ENCODE assay signal across 10 cellular contexts in genomic region chrX:24506082-24506481, GRCh38. TPM values are rescaled to one million over a fixed set of nuclear protein-coding genes. Genes with fewer than 3 reads are reported as not detected.
DNase-seq lines count a peak whose midpoint lies in the region; ATAC-seq, FAIRE-seq and TF ChIP-seq lines count a peak whose summit lies in the region.
"Had no signal": no experiment of that assay in that cellular context is flagged by ENCODE, and none has a peak within 500 bp of the region (broad histone marks: within the 10 kb centered on the region; RNA-seq: fewer than 3 reads in every experiment).

No MANE protein-coding gene starts in this region.

- no peaks in the 10 kb centered on the region for H3K79me2 ChIP-seq in K562 (ENCODE audit: control insufficient read depth, insufficient read depth, low read length)

- H3K36me3 ChIP-seq in K562 (ENCODE audit: control insufficient read depth, insufficient read depth, low read length) (no peaks in the 10 kb centered on the region), ovary (no peaks in the 10 kb centered on the region), endodermal cell (ENCODE audit: control insufficient read depth, insufficient read depth, low read length) (no peaks in the 10 kb centered on the region)

- no peak overlapping the region for H3K27ac Mint-ChIP-seq in endodermal cell

- POLR2A ChIA-PET in K562 (lab: Yijun Ruan, JAX) = interaction anchor here (0.6 kb wide), 1 partner anchor 31 kb away, joined by 3 read pairs; no protein-coding TSS in a partner anchor

- H3K4me3 Mint-ChIP-seq in endodermal cell = no peak overlapping the region

- no peaks in the 10 kb centered on the region for H3K9me3 ChIP-seq in K562 (replicated peaks; ENCODE audit: control insufficient read depth, insufficient read depth, low read depth, low read length)
- H3K9me3 ChIP-seq in ovary = no peaks in the 10 kb centered on the region
- no peaks in the 10 kb centered on the region for H3K9me3 ChIP-seq in endodermal cell (ENCODE audit: control insufficient read depth, low read length)

- CTCF ChIA-PET in K562 (lab: Yijun Ruan, JAX; ENCODE audit: low intra/inter-chr PET ratio) = no interaction called here

- H3K27me3 Mint-ChIP-seq in endodermal cell (ENCODE audit: insufficient read depth) = no peaks in the 10 kb centered on the region

- no peak overlapping the region for H3K4me2 ChIP-seq in K562 (ENCODE audit: insufficient read depth, low read length)

- peaks cover 4% of the 10 kb centered on the region for H3K4me1 Mint-ChIP-seq in endodermal cell

- DNase-seq in AG08395 (ENCODE audit: low spot score) = peak; percentile 31
- peak; percentile 46 for DNase-seq in HK-2 (ENCODE audit: unreplicated experiment)
- peak in 1 of 4 experiments; percentile 3 for DNase-seq in K562 (ENCODE audit: extremely low read depth in 1 of 4, low spot score in 3 of 4)
- no peak for DNase-seq in ovary
- no peak for DNase-seq in endodermal cell
- no peak for DNase-seq in NCI-H146 treated with DMSO at 0.1 percent for 48 hours (lab: John Stamatoyannopoulos, UW; ENCODE audit: unreplicated experiment)
- no peak for DNase-seq in SHP77 treated with DMSO at 0.1 percent for 48 hours (lab: John Stamatoyannopoulos, UW)
- DNase-seq: DMS53 had no signal

- intact Hi-C loops in K562 (cut with micrococcal nuclease) = no loop called here
- intact Hi-C loops in ovary (cut with DNase I) = no loop called here

- no peak for TF ChIP-seq CTCF in K562 (IDR thresholded peaks at IDR 0.05 in 2 of 3, conservative IDR thresholded peaks at IDR 0.05 in 1 of 3; ENCODE audit: insufficient read depth in 2 of 3, low read depth in 1 of 3, low read length in 3 of 3)
- no peak for TF ChIP-seq CTCF in ovary (IDR thresholded peaks at IDR 0.05)
- no peak for TF ChIP-seq CTCF in endodermal cell (conservative IDR thresholded peaks at IDR 0.05)

- H4K20me1 ChIP-seq in K562 (replicated peaks; ENCODE audit: control insufficient read depth, insufficient read depth, low read length) = no peaks in the 10 kb centered on the region

- TF ChIP-seq RAD21 in K562 (CRISPR knock-in tag; conservative IDR thresholded peaks at IDR 0.05 in 1 of 2, IDR thresholded peaks at IDR 0.05 in 1 of 2) = no peak

- no peaks in the 10 kb centered on the region for H3K9me1 ChIP-seq in K562 (ENCODE audit: control insufficient read depth, insufficient read depth, low read length)

- H2AFZ ChIP-seq in K562 (ENCODE audit: low read depth, low read length) = no peak overlapping the region

- H3K4me3 ChIP-seq in K562 (no peak overlapping the region), ovary (no peak overlapping the region), endodermal cell (ENCODE audit: low read length) (no peak overlapping the region)

- H3K9me3 Mint-ChIP-seq in endodermal cell = no peaks in the 10 kb centered on the region

- H3K9ac ChIP-seq in K562 (ENCODE audit: insufficient read depth in 1 of 2, low read depth in 2 of 2, low read length in 2 of 2) (no peak overlapping the region), endodermal cell (ENCODE audit: extremely low read depth, low read length, poor library complexity, severe bottlenecking) (no peak overlapping the region)

- ATAC-seq in GM18858 (IDR thresholded peaks at IDR 0.05; ENCODE audit: unreplicated experiment) (peak; percentile 68), K562 (no peak)

- H3K36me3 Mint-ChIP-seq in endodermal cell (ENCODE audit: low read depth) = peaks cover 17% of the 10 kb centered on the region

- BruUV-seq in K562 (replicated peaks; lab: Mats Ljungman, UMichigan) = no TSS peak

- WGBS in K562 (ENCODE audit: insufficient coverage, low coverage, missing lambda C conversion rate) = 0% methylated on average over 1 of the region's 1 CpG
- WGBS in ovary, 3 donors = 79 to 88% (median 81%) methylated on average over 1 of the region's 1 CpG
- WGBS in endodermal cell (ENCODE audit: insufficient coverage in 1 of 2, insufficient read length in 1 of 2), 2 experiments = 96% methylated on average over 1 of the region's 1 CpG; no CpG with 5 or more reads in 1 of the 2 experiments

- no peak for FAIRE-seq in K562 (lab: Jason Lieb, UNC)

- H3K4me1 ChIP-seq in K562 (replicated peaks in 1 of 2; ENCODE audit: control insufficient read depth in 2 of 2, insufficient read depth in 2 of 2, low read length in 2 of 2) = no peaks in the 10 kb centered on the region
- H3K4me1 ChIP-seq in ovary (ENCODE audit: insufficient read depth) = no peaks in the 10 kb centered on the region
- H3K4me1 ChIP-seq in endodermal cell (ENCODE audit: control insufficient read depth, insufficient read depth, low read length) = no peaks in the 10 kb centered on the region

- TF ChIP-seq POLR2A in K562 (conservative IDR thresholded peaks at IDR 0.05) (no peak), ovary (IDR thresholded peaks at IDR 0.05) (no peak)

- no peak for TF ChIP-seq EP300 in K562 (IDR thresholded peaks at IDR 0.05; ENCODE audit: low read length)
- TF ChIP-seq EP300 in ovary (IDR thresholded peaks at IDR 0.05) = no peak

- H3K27ac ChIP-seq in K562 (ENCODE audit: extremely low read depth, low read depth, low read length) = no peak overlapping the region
- H3K27ac ChIP-seq in ovary = no peak overlapping the region
- H3K27ac ChIP-seq in endodermal cell (ENCODE audit: low read depth, low read length) = no peak overlapping the region
- H3K27ac ChIP-seq: HL-60 had no signal

- in situ Hi-C loops in K562 (cut with MboI) = no loop called here

- H3K27me3 ChIP-seq in K562 (ENCODE audit: control insufficient read depth in 2 of 2, insufficient read depth in 2 of 2, low read length in 2 of 2) (no peaks in the 10 kb centered on the region; a peak in 1 of 5 replicates), ovary (no peaks in the 10 kb centered on the region), endodermal cell (ENCODE audit: control insufficient read depth, insufficient read depth, low read length, poor library complexity, severe bottlenecking) (no peaks in the 10 kb centered on the region)

TF ChIP-seq in K562, 482 proteins besides CTCF, POLR2A, EP300 and RAD21:
- no peak for TF ChIP-seq SMAD4 (CRISPR knock-in tag; conservative IDR thresholded peaks at IDR 0.05)
- no peak for TF ChIP-seq ZNF3 (CRISPR knock-in tag; IDR thresholded peaks at IDR 0.05)
- TF ChIP-seq ZBTB12 (CRISPR knock-in tag; IDR thresholded peaks at IDR 0.05) = no peak
- peak; percentile 23; the same call in 1 of the 2 replicates for TF ChIP-seq FOSL1 (tag; conservative IDR thresholded peaks at IDR 0.05)
- TF ChIP-seq NR1H2 (CRISPR knock-in tag; IDR thresholded peaks at IDR 0.05) = no peak
- no peak for TF ChIP-seq ZNF436 (CRISPR knock-in tag; IDR thresholded peaks at IDR 0.05)
- TF ChIP-seq ZFP36 (IDR thresholded peaks at IDR 0.05; ENCODE audit: low read depth, low read length, partially characterized antibody) = no peak
- no peak for TF ChIP-seq E2F3 (CRISPR knock-in tag; IDR thresholded peaks at IDR 0.05)
- no peak for TF ChIP-seq DDX20 (tag; IDR thresholded peaks at IDR 0.05; ENCODE audit: low read depth)

RNA-seq across cellular contexts. Expression of gene PDK3, which starts 41.0 kb away (rescaled TPM):
- total RNA-seq in K562 (2011; cell fraction: chromatin; rRNA removed; ENCODE audit: low replicate concordance) = 0.39 and 2.7 TPM in 2 replicates
- 0.39 and 1.0 TPM in 2 replicates for total RNA-seq in K562 (2011; cell fraction: nucleolus; rRNA removed)
- 0.61 and 0.81 TPM in 2 replicates for total RNA-seq in K562 (2011; cell fraction: nucleoplasm; rRNA removed)
- total RNA-seq in K562 (2014; rRNA removed) = 0.69 and 0.95 TPM in 2 replicates
- 0.95 and 1.2 TPM in 2 replicates for total RNA-seq in K562 (2014; rRNA removed; fragmentation: Illumina TruSeq; extraction: Trizol)
- total RNA-seq in K562 (2015; rRNA removed; fragmentation: Illumina TruSeq; extraction: Trizol) = 0.72 and 0.91 TPM in 2 replicates
- 1.0 TPM in 2 replicates for total RNA-seq in K562 (2021)
- 1.6 and 4.9 TPM in 2 replicates for polyA plus RNA-seq in K562 (2011; rRNA removed)
- 1.2 and 1.8 TPM in 2 replicates for polyA plus RNA-seq in K562 (2011; cell fraction: cytosol; rRNA removed)
- 0.79 and 1.00 TPM in 2 replicates for polyA plus RNA-seq in K562 (2011; cell fraction: nucleus; rRNA removed)
- 1.2 and 1.4 TPM in 2 replicates for polyA plus RNA-seq in K562 (2012)
- 0.79 and 1.3 TPM in 2 replicates for polyA plus RNA-seq in K562 (2014; fragmentation: Illumina TruSeq; extraction: Trizol)
- under 1 TPM; 0.20 to 0.29 TPM for polyA plus RNA-seq in K562 (2014; fragmentation: Nextera tagmentation; extraction: Ambion mirVana)
- polyA plus RNA-seq in K562 (2014; rRNA removed) = 1.1 and 1.4 TPM in 2 replicates
- 1.4 and 4.2 TPM in 2 replicates for polyA minus RNA-seq in K562 (2011; rRNA and poly(A)+ RNA removed)
- 1.2 and 1.5 TPM in 2 replicates for polyA minus RNA-seq in K562 (2011; cell fraction: cytosol; rRNA and poly(A)+ RNA removed)
- 0.22 and 0.54 TPM in 2 replicates for polyA minus RNA-seq in K562 (2011; cell fraction: nucleus; rRNA and poly(A)+ RNA removed)
- total RNA-seq in ovary = 10 to 100 TPM; 13.8 to 30.9 (median 20.7) TPM
- polyA plus RNA-seq in ovary = 10 to 100 TPM in 1 of 2 donors, 1 to 10 TPM in 1; 3.1 to 20.2 TPM
- 10 to 100 TPM; 14.9 to 21.9 TPM for total RNA-seq in endodermal cell
- 10.3 TPM for polyA plus RNA-seq in endodermal cell (2013, experiment 1 of 2)
- polyA plus RNA-seq in endodermal cell (2013, experiment 2 of 2) = 11.2 TPM

Comparison
In these comparisons a context has a peak if more than half of its experiments do, and no peak if none do; other contexts are left out.
1. DNase-seq: peak in AG08395 (single experiment) and HK-2 (single experiment); none in ovary (0 of 5), endodermal cell (single experiment), NCI-H146 treated with DMSO at 0.1 percent for 48 hours (single experiment) and SHP77 treated with DMSO at 0.1 percent for 48 hours (single experiment).
2. RNA of gene PDK3, which starts 41.0 kb away (total RNA-seq): 14.9 to 21.9 TPM in endodermal cell and 13.8 to 30.9 TPM in ovary; 0.39 to 2.7 TPM in K562; every median in the first group is over 4 times any median in the second.